Comparison of ENCODE assay signal across 8 cellular contexts in genomic region chr16:29962344-29962994, GRCh38. TPM values are rescaled to one million over a fixed set of nuclear protein-coding genes. Genes with fewer than 3 reads are reported as not detected.
DNase-seq lines count a peak whose midpoint lies in the region; ATAC-seq and TF ChIP-seq lines count a peak whose summit lies in the region.

No MANE protein-coding gene starts in this region.

- peaks cover 2% of the 10 kb centered on the region for H3K79me2 ChIP-seq in SK-N-SH (ENCODE audit: insufficient read depth)
- H3K79me2 ChIP-seq in neural cell (replicated peaks; ENCODE audit: insufficient read depth, low read length) = no peaks in the 10 kb centered on the region

- H3K27ac ChIP-seq in SK-N-SH (ENCODE audit: low read depth in 2 of 2, low read length in 1 of 2) (peak overlapping the region; percentile 63 to 69; a peak in 3 of 4 replicates), neural cell (ENCODE audit: low read length) (peak overlapping the region; percentile 53)

- H3K9me3 ChIP-seq in SK-N-SH (no peaks in the 10 kb centered on the region), neural cell (ENCODE audit: low read length) (no peaks in the 10 kb centered on the region)

- H3K9me3 Mint-ChIP-seq in activated CD8-positive, alpha-beta memory T cell treated with anti-CD3 and anti-CD28 coated beads, Interleukin-2, amount 10 ng/mL, durations not matched to agents 7 days and 5 days (ENCODE audit: low read depth) = no peaks in the 10 kb centered on the region

- H3K4me3 Mint-ChIP-seq in activated CD8-positive, alpha-beta memory T cell treated with anti-CD3 and anti-CD28 coated beads, Interleukin-2, amount 10 ng/mL, durations not matched to agents 7 days and 5 days = peak overlapping the region; percentile 88

- H3K36me3 Mint-ChIP-seq in activated CD8-positive, alpha-beta memory T cell treated with anti-CD3 and anti-CD28 coated beads, Interleukin-2, amount 10 ng/mL, durations not matched to agents 7 days and 5 days = peaks cover 12% of the 10 kb centered on the region

- peaks cover 26% of the 10 kb centered on the region for H3K4me1 Mint-ChIP-seq in activated CD8-positive, alpha-beta memory T cell treated with anti-CD3 and anti-CD28 coated beads, Interleukin-2, amount 10 ng/mL, durations not matched to agents 7 days and 5 days

- peak overlapping the region; percentile 86 for H3K27ac Mint-ChIP-seq in activated CD8-positive, alpha-beta memory T cell treated with anti-CD3 and anti-CD28 coated beads, Interleukin-2, amount 10 ng/mL, durations not matched to agents 7 days and 5 days

- peaks cover 0 to 15% of the 10 kb centered on the region in 2 experiments; a peak in 1 of 4 replicates for H3K4me1 ChIP-seq in SK-N-SH (ENCODE audit: control insufficient read depth in 1 of 2, insufficient read depth in 2 of 2, low read depth in 1 of 2, low read length in 1 of 2)

- no peak for TF ChIP-seq RAD21 in SK-N-SH (IDR thresholded peaks at IDR 0.05; ENCODE audit: low read length)
- TF ChIP-seq RAD21 in neural cell (conservative IDR thresholded peaks at IDR 0.05) = no peak

- H3K27me3 Mint-ChIP-seq in activated CD8-positive, alpha-beta memory T cell treated with anti-CD3 and anti-CD28 coated beads, Interleukin-2, amount 10 ng/mL, durations not matched to agents 7 days and 5 days = no peaks in the 10 kb centered on the region

- H3K4me2 ChIP-seq in SK-N-SH (peak overlapping the region; percentile 97), neural cell (ENCODE audit: low read length) (peak overlapping the region; percentile 84)

- peaks cover 7% of the 10 kb centered on the region for H3F3A ChIP-seq in SK-N-SH (replicated peaks; ENCODE audit: insufficient read depth)
- no peaks in the 10 kb centered on the region for H3F3A ChIP-seq in neural cell (ENCODE audit: insufficient read depth, low read length, poor library complexity, severe bottlenecking)

- no peak for ATAC-seq in activated CD8-positive, alpha-beta memory T cell treated with anti-CD3 and anti-CD28 coated beads, Interleukin-2, amount 10 ng/mL, durations not matched to agents 7 days and 5 days

- no peak for DNase-seq in activated CD8-positive, alpha-beta memory T cell treated with anti-CD3 and anti-CD28 coated beads, Interleukin-2, amount 10 ng/mL, durations not matched to agents 7 days and 5 days
- no peak for DNase-seq in activated CD8-positive, alpha-beta memory T cell treated with anti-CD3 and anti-CD28 coated beads, Interleukin-2, amount 50 U/mL, for 48 hours
- DNase-seq in SK-N-SH (no peak), fibroblast of gingiva (ENCODE audit: low read depth) (peak; percentile 23), kidney glomerular epithelial cell (lab: John Stamatoyannopoulos, UW) (no peak), HUDEP-2 (lab: John Stamatoyannopoulos, UW; ENCODE audit: unreplicated experiment in 76 of 76) (no peak), NCI-H526 treated with DMSO at 0.1 percent for 48 hours (lab: John Stamatoyannopoulos, UW) (no peak)

- H4K20me1 ChIP-seq in SK-N-SH (ENCODE audit: insufficient read depth) (no peaks in the 10 kb centered on the region), neural cell (ENCODE audit: insufficient read depth) (no peaks in the 10 kb centered on the region)

- H3K27me3 ChIP-seq in SK-N-SH (ENCODE audit: insufficient read depth) (no peaks in the 10 kb centered on the region), neural cell (ENCODE audit: insufficient read depth, low read depth, low read length) (no peaks in the 10 kb centered on the region)

- 21% methylated on average over 18 of the region's 18 CpGs for WGBS in SK-N-SH (ENCODE audit: low lambda C conversion rate)

- POLR2A ChIA-PET in SK-N-SH (lab: Yijun Ruan, JAX) = interaction anchor here (0.6 to 1.9 kb wide), 8 partner anchors 11 to 128 kb away, joined by 3 to 10 read pairs (median 3); partner anchors contain the start of genes KCTD13, SEZ6L2 and TAOK2

- H2AFZ ChIP-seq in SK-N-SH (ENCODE audit: low read depth) = peak overlapping the region; percentile 96
- peak overlapping the region; percentile 69 for H2AFZ ChIP-seq in neural cell (ENCODE audit: low read depth, low read length)

- H3K9ac ChIP-seq in SK-N-SH (peak overlapping the region; percentile 77), neural cell (ENCODE audit: low read length) (peak overlapping the region; percentile 82)

- TF ChIP-seq CTCF in SK-N-SH (IDR thresholded peaks at IDR 0.05) = no peak
- TF ChIP-seq CTCF in neural cell (IDR thresholded peaks at IDR 0.05; ENCODE audit: poor library complexity, severe bottlenecking) = no peak

- CTCF ChIA-PET in activated CD8-positive, alpha-beta memory T cell treated with anti-CD3 and anti-CD28 coated beads, Interleukin-2, amount 10 ng/mL, durations not matched to agents 7 days and 5 days (lab: Charles Lee) = interaction anchor here (0.8 to 3.2 kb wide), 11 partner anchors 8 to 147 kb away, joined by 3 to 31 read pairs (median 5); partner anchors contain the start of genes HIRIP3, INO80E, KCTD13 and PAGR1
- CTCF ChIA-PET in SK-N-SH (lab: Yijun Ruan, JAX) = interaction anchor here (0.8 to 1.8 kb wide), 4 partner anchors 11 to 63 kb away, joined by 4 to 6 read pairs (median 5); partner anchors contain the start of genes ASPHD1 and SEZ6L2

- H3K9me2 ChIP-seq in SK-N-SH (no peaks in the 10 kb centered on the region), neural cell (ENCODE audit: insufficient read depth, low read length) (no peaks in the 10 kb centered on the region)

- TF ChIP-seq EP300 in SK-N-SH (IDR thresholded peaks at IDR 0.05; ENCODE audit: borderline replicate concordance in 1 of 2, low read depth in 1 of 2, low read length in 1 of 2) (no peak), neural cell (conservative IDR thresholded peaks at IDR 0.05; ENCODE audit: poor library complexity, severe bottlenecking) (no peak)

- H3K36me3 ChIP-seq in SK-N-SH (replicated peaks in 1 of 2; ENCODE audit: control insufficient read depth in 1 of 2, insufficient read depth in 2 of 2, low read length in 1 of 2) (peaks cover 0 to 5% of the 10 kb centered on the region in 2 experiments), neural cell (ENCODE audit: insufficient read depth, low read length) (no peaks in the 10 kb centered on the region)

- peak overlapping the region; percentile 66 to 78 for H3K4me3 ChIP-seq in SK-N-SH (ENCODE audit: low read depth in 2 of 2, low read length in 1 of 2)
- peak overlapping the region; percentile 88 for H3K4me3 ChIP-seq in neural cell (ENCODE audit: low read length)

TF ChIP-seq in SK-N-SH, 30 proteins besides CTCF, POLR2A, EP300 and RAD21 (continues in another document):
- TF ChIP-seq FOXM1 (IDR thresholded peaks at IDR 0.05; ENCODE audit: low read depth) (no peak), RXRA (IDR thresholded peaks at IDR 0.05; ENCODE audit: borderline replicate concordance, low read depth) (no peak), EZH2phosphoT487 (IDR thresholded peaks at IDR 0.05; ENCODE audit: borderline replicate concordance, low read depth) (no peak), TCF12 (IDR thresholded peaks at IDR 0.05) (no peak), YY1 (IDR thresholded peaks at IDR 0.05; ENCODE audit: low read depth) (no peak)

RNA-seq across cellular contexts. Expression of gene TMEM219, which starts 0.6 kb away (rescaled TPM):
- total RNA-seq in activated CD8-positive, alpha-beta memory T cell treated with anti-CD3 and anti-CD28 coated beads, Interleukin-2, amount 10 ng/mL, durations not matched to agents 7 days and 5 days = 10 to 100 TPM; 56.9 to 67.6 TPM
- polyA plus RNA-seq in SK-N-SH (2012; rRNA removed) = 95.0 and 101 TPM in 2 replicates
- 66.9 and 81.3 TPM in 2 replicates for polyA plus RNA-seq in SK-N-SH (2012; cell fraction: cytosol; rRNA removed)
- polyA plus RNA-seq in SK-N-SH (2012; cell fraction: nucleus; rRNA removed) = 186 and 201 TPM in 2 replicates
- polyA plus RNA-seq in neural cell = 154 and 157 TPM in 2 replicates
- polyA minus RNA-seq in neural cell = 40.6 and 42.4 TPM in 2 replicates

RNA-seq across cellular contexts. Expression of gene TAOK2, which starts 11.2 kb away (rescaled TPM):
- total RNA-seq in activated CD8-positive, alpha-beta memory T cell treated with anti-CD3 and anti-CD28 coated beads, Interleukin-2, amount 10 ng/mL, durations not matched to agents 7 days and 5 days = 10 to 100 TPM; 51.1 to 55.3 TPM
- polyA plus RNA-seq in SK-N-SH (2012; rRNA removed) (21.9 and 23.1 TPM in 2 replicates), neural cell (62.7 and 65.5 TPM in 2 replicates)
- 7.2 and 11.2 TPM in 2 replicates for polyA plus RNA-seq in SK-N-SH (2012; cell fraction: cytosol; rRNA removed)
- polyA plus RNA-seq in SK-N-SH (2012; cell fraction: nucleus; rRNA removed) = 59.6 and 71.3 TPM in 2 replicates
- polyA minus RNA-seq in neural cell = 80.5 and 98.6 TPM in 2 replicates

RNA-seq across cellular contexts. Expression of gene HIRIP3, which starts 32.9 kb away (rescaled TPM):
- 10 to 100 TPM; 49.3 to 56.5 TPM for total RNA-seq in activated CD8-positive, alpha-beta memory T cell treated with anti-CD3 and anti-CD28 coated beads, Interleukin-2, amount 10 ng/mL, durations not matched to agents 7 days and 5 days
- polyA plus RNA-seq in SK-N-SH (2012; rRNA removed) (15.4 and 18.9 TPM in 2 replicates), neural cell (51.2 and 65.4 TPM in 2 replicates)
- 10.2 and 14.3 TPM in 2 replicates for polyA plus RNA-seq in SK-N-SH (2012; cell fraction: cytosol; rRNA removed)
- 10.6 and 15.2 TPM in 2 replicates for polyA plus RNA-seq in SK-N-SH (2012; cell fraction: nucleus; rRNA removed)
- polyA minus RNA-seq in neural cell = 29.2 and 30.9 TPM in 2 replicates

RNA-seq across cellular contexts. Expression of gene INO80E, which starts 33.6 kb away (rescaled TPM):
- total RNA-seq in activated CD8-positive, alpha-beta memory T cell treated with anti-CD3 and anti-CD28 coated beads, Interleukin-2, amount 10 ng/mL, durations not matched to agents 7 days and 5 days = 100 to 1,000 TPM; 102 to 116 TPM
- polyA plus RNA-seq in SK-N-SH (2012; rRNA removed) = 43.9 and 46.6 TPM in 2 replicates
- 45.0 and 50.1 TPM in 2 replicates for polyA plus RNA-seq in SK-N-SH (2012; cell fraction: cytosol; rRNA removed)
- polyA plus RNA-seq in SK-N-SH (2012; cell fraction: nucleus; rRNA removed) = 98.2 and 102 TPM in 2 replicates
- 106 and 130 TPM in 2 replicates for polyA plus RNA-seq in neural cell
- 46.5 and 50.9 TPM in 2 replicates for polyA minus RNA-seq in neural cell

RNA-seq across cellular contexts. Expression of gene KCTD13, which starts 36.4 kb away (rescaled TPM):
- total RNA-seq in activated CD8-positive, alpha-beta memory T cell treated with anti-CD3 and anti-CD28 coated beads, Interleukin-2, amount 10 ng/mL, durations not matched to agents 7 days and 5 days = 10 to 100 TPM; 44.6 to 48.4 TPM
- polyA plus RNA-seq in SK-N-SH (2012; rRNA removed) = 28.5 and 31.0 TPM in 2 replicates
- polyA plus RNA-seq in SK-N-SH (2012; cell fraction: cytosol; rRNA removed) = 14.6 and 20.3 TPM in 2 replicates
- 75.2 and 98.0 TPM in 2 replicates for polyA plus RNA-seq in SK-N-SH (2012; cell fraction: nucleus; rRNA removed)
- polyA plus RNA-seq in neural cell = 55.0 and 70.7 TPM in 2 replicates
- polyA minus RNA-seq in neural cell = 27.5 and 34.4 TPM in 2 replicates
